Comparison of ENCODE assay signal across 15 cellular contexts in the genomic region with DNA sequence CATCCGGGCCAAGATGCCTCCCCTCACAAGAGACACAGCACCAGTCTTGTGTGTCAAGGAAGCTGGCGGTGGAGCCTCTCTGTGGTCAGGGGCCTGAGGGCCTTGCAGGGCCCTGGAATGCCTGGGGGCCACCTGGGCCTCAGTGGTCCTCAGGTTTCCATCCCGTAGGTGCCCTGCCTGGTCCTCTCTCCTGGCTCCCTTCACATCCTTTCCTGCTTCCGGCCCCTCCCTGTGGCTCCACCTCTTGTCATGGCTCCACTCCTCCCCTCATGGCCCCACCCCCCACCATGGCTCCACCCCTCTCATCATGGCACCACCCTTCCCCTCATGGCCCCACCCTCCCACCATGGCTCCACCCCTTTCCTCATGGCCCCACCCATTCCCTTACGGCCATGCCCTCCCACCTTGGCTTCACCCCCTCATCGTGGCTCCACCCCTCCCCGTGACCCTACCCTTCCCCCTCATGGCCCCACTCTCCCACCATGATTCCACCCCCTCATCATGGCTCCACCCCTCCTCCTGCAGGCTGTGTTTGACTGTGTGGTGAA.
DNase-seq lines count a peak whose midpoint lies in the region; ATAC-seq and TF ChIP-seq lines count a peak whose summit lies in the region.
"Had no signal": no experiment of that assay in that cellular context is flagged by ENCODE, and none has a peak within 500 bp of the region (broad histone marks: within the 10 kb centered on the region; RNA-seq: fewer than 3 reads in every experiment).

No MANE protein-coding gene starts in this region.

- ATAC-seq in WTC11 (peak; percentile 84), GM19023 (IDR thresholded peaks at IDR 0.05; ENCODE audit: unreplicated experiment) (no peak)

- H2BK120ac ChIP-seq in mesendoderm (ENCODE audit: low read depth, low read length): no peak overlapping the region

- H3K27me3 ChIP-seq in mesendoderm (ENCODE audit: insufficient read depth, low read length, poor library complexity): no peaks in the 10 kb centered on the region
- H3K27me3 ChIP-seq: ascending aorta had no signal

- no peak for TF ChIP-seq CTCF in WTC11 (IDR thresholded peaks at IDR 0.05)

- no peaks in the 10 kb centered on the region for H3K27me3 Mint-ChIP-seq in WTC11 (ENCODE audit: low read depth)

- H3K79me2 ChIP-seq in mesendoderm (ENCODE audit: control insufficient read depth, insufficient read depth, low read length): no peaks in the 10 kb centered on the region

- no peak overlapping the region for H2BK15ac ChIP-seq in mesendoderm (replicated peaks; ENCODE audit: low read depth)

- H3K79me1 ChIP-seq in mesendoderm (ENCODE audit: low read length): no peaks in the 10 kb centered on the region

- no peaks in the 10 kb centered on the region for H3K36me3 ChIP-seq in mesendoderm (ENCODE audit: control insufficient read depth, insufficient read depth, low read length)
- H3K36me3 ChIP-seq: ascending aorta, SJCRH30 had no signal

- H3K9ac ChIP-seq in mesendoderm (ENCODE audit: low read length): no peak overlapping the region

- no peak overlapping the region for H2AK5ac ChIP-seq in mesendoderm (ENCODE audit: low read length)

- peak; percentile 10 for DNase-seq in NCI-H2029 (lab: John Stamatoyannopoulos, UW)
- no peak for DNase-seq in NCI-H2029 treated with DMSO at 0.1 percent for 48 hours (lab: John Stamatoyannopoulos, UW)
- peak; percentile 44 for DNase-seq in Daoy (ENCODE audit: low read depth)
- DNase-seq in WTC11 (ENCODE audit: low spot score): peak; percentile 57
- peak; percentile 43 for DNase-seq in mesendoderm
- no peak for DNase-seq in mucosa of gallbladder (ENCODE audit: low spot score)
- no peak for DNase-seq in SIG-M5 (lab: John Stamatoyannopoulos, UW)
- DNase-seq: 8988T, dermis blood vessel endothelial cell, NCI-H187 treated with DMSO at 0.1 percent for 48 hours had no signal

- H3K18ac ChIP-seq in mesendoderm (ENCODE audit: low read length): no peak overlapping the region

- no peak overlapping the region for H3K4me3 ChIP-seq in mesendoderm (ENCODE audit: low read length)
- H3K4me3 ChIP-seq: ascending aorta, SJCRH30 had no signal

- H3K23ac ChIP-seq in mesendoderm (ENCODE audit: low read length): no peak overlapping the region

- H3K4me3 Mint-ChIP-seq in WTC11: no peak overlapping the region
- H3K4me3 Mint-ChIP-seq: CD4-positive, alpha-beta T cell had no signal

- H3K4me2 ChIP-seq in mesendoderm (ENCODE audit: low read length): no peak overlapping the region

- H3K4me1 ChIP-seq in mesendoderm (ENCODE audit: control insufficient read depth, low read depth, low read length): no peaks in the 10 kb centered on the region
- H3K4me1 ChIP-seq: ascending aorta, SJCRH30 had no signal

- no peak overlapping the region; the same call in 1 of the 2 replicates for H3K27ac Mint-ChIP-seq in WTC11
- H3K27ac Mint-ChIP-seq: CD4-positive, alpha-beta T cell had no signal

- no peak overlapping the region for H3K56ac ChIP-seq in mesendoderm (ENCODE audit: low read length)

- no peak overlapping the region for H3K27ac ChIP-seq in mesendoderm (ENCODE audit: low read depth, low read length)
- H3K27ac ChIP-seq: ascending aorta, SJCRH30, VCaP had no signal

- no CpG with 5 or more reads among the region's 7 CpGs for WGBS in mesendoderm (ENCODE audit: extremely low coverage, insufficient coverage, low lambda C conversion rate)

- no peak overlapping the region for H3K4ac ChIP-seq in mesendoderm (ENCODE audit: low read depth, low read length)

- CTCF ChIA-PET in WTC11 (lab: Charles Lee): no interaction called here

- peaks cover 10% of the 10 kb centered on the region; the same call in 1 of the 2 replicates for H3K4me1 Mint-ChIP-seq in WTC11

- no peak overlapping the region for H2BK5ac ChIP-seq in mesendoderm (ENCODE audit: low read length)

- POLR2A ChIA-PET in WTC11 (lab: Charles Lee): interaction anchor here (0.6 kb wide), 1 partner anchor 425 kb away, joined by 6 read pairs; no protein-coding TSS in a partner anchor

- H4K5ac ChIP-seq in mesendoderm (ENCODE audit: low read length): no peak overlapping the region

- H3K9me3 Mint-ChIP-seq in WTC11: no peaks in the 10 kb centered on the region
- H3K9me3 Mint-ChIP-seq: CD4-positive, alpha-beta T cell had no signal

- H3K36me3 Mint-ChIP-seq in WTC11: peaks cover 24% of the 10 kb centered on the region

- H4K8ac ChIP-seq in mesendoderm (ENCODE audit: low read depth, low read length): no peak overlapping the region

TF ChIP-seq in WTC11, 78 proteins besides CTCF, POLR2A, EP300 and RAD21:
- TF ChIP-seq, protein P1, sequence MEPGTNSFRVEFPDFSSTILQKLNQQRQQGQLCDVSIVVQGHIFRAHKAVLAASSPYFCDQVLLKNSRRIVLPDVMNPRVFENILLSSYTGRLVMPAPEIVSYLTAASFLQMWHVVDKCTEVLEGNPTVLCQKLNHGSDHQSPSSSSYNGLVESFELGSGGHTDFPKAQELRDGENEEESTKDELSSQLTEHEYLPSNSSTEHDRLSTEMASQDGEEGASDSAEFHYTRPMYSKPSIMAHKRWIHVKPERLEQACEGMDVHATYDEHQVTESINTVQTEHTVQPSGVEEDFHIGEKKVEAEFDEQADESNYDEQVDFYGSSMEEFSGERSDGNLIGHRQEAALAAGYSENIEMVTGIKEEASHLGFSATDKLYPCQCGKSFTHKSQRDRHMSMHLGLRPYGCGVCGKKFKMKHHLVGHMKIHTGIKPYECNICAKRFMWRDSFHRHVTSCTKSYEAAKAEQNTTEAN (CRISPR knock-in tag; IDR thresholded peaks at IDR 0.05): no peak
- TF ChIP-seq NR3C1 (CRISPR knock-in tag; conservative IDR thresholded peaks at IDR 0.05; ENCODE audit: low read depth) (no peak), FOXJ3 (CRISPR knock-in tag; IDR thresholded peaks at IDR 0.05; ENCODE audit: borderline replicate concordance) (no peak), ETV6 (CRISPR knock-in tag; IDR thresholded peaks at IDR 0.05) (no peak)
- TF ChIP-seq, protein P2, sequence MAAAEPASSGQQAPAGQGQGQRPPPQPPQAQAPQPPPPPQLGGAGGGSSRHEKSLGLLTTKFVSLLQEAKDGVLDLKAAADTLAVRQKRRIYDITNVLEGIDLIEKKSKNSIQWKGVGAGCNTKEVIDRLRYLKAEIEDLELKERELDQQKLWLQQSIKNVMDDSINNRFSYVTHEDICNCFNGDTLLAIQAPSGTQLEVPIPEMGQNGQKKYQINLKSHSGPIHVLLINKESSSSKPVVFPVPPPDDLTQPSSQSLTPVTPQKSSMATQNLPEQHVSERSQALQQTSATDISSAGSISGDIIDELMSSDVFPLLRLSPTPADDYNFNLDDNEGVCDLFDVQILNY (CRISPR knock-in tag; IDR thresholded peaks at IDR 0.05): no peak
TF ChIP-seq in WTC11: peak in this region for 0.

Comparison
In these comparisons a context has a peak if more than half of its experiments do, and no peak if none do; other contexts are left out.
1. DNase-seq: peak in NCI-H2029 (single experiment), Daoy (single experiment), WTC11 (single experiment) and mesendoderm (single experiment); none in NCI-H2029 treated with DMSO at 0.1 percent for 48 hours (single experiment), mucosa of gallbladder (single experiment) and SIG-M5 (single experiment).